Comparison of ENCODE assay signal across 30 cellular contexts in the genomic region with DNA sequence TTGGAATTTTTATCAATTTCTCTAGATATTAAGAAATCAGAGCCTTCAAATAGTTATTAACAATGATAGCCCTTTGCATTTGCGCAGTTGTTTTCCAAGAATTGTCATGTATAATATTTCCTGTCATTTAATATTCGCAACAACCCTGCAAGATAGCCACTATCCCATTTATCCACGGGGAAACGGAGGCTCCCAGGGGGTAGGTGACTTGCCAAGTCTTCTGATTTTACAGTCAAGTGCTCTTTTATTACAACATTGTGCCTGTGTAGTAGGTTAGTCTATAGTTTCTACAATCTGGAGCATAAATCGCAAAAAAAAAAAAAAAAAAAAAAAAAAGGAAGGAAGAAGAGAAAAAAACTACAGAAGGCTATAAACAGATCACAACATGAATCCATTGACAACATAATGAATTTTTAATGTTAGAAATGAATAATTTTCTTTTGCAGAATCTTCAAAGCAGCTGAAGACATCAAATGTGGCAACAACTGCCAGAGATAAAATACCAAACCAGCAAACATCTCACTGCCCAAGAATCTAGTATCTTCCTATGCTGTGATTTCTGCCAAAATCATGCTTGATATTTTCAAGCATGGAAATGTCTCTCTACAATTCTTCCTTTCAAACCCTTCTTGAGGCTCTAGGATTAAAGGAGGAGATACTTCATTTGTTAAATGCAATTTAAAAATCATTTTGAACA.
DNase-seq lines count a peak whose midpoint lies in the region; ATAC-seq, FAIRE-seq and TF ChIP-seq lines count a peak whose summit lies in the region.
"Had no signal": no experiment of that assay in that cellular context is flagged by ENCODE, and none has a peak within 500 bp of the region (broad histone marks: within the 10 kb centered on the region; RNA-seq: fewer than 3 reads in every experiment).

No MANE protein-coding gene starts in this region.

- peaks cover 15% of the 10 kb centered on the region for H3K9me1 ChIP-seq in IMR-90 (ENCODE audit: insufficient read depth, low read length)
- no peaks in the 10 kb centered on the region for H3K9me1 ChIP-seq in K562 (ENCODE audit: control insufficient read depth, insufficient read depth, low read length)

- dilution Hi-C loops in IMR-90 (cut with HindIII; ENCODE audit: low sequenced_read_pairs, unreplicated experiment): no loop called here

- no peak overlapping the region for H2AFZ ChIP-seq in IMR-90 (replicated peaks; ENCODE audit: low read length, poor library complexity)
- H2AFZ ChIP-seq in K562 (ENCODE audit: low read depth, low read length): no peak overlapping the region
- H2AFZ ChIP-seq: hepatocyte, parathyroid adenoma had no signal

- H2BK120ac ChIP-seq in IMR-90 (ENCODE audit: low read depth, low read length): peak overlapping the region; percentile 8; the same call in 1 of the 2 replicates

- H3K9me3 ChIP-seq in IMR-90 (ENCODE audit: control insufficient read depth, insufficient read depth, low read length) (no peaks in the 10 kb centered on the region), K562 (replicated peaks; ENCODE audit: control insufficient read depth, insufficient read depth, low read depth, low read length) (no peaks in the 10 kb centered on the region), prostate gland (no peaks in the 10 kb centered on the region)
- H3K9me3 ChIP-seq: adrenal gland, suprapubic skin had no signal

- POLR2A ChIA-PET in IMR-90 (lab: Charles Lee; ENCODE audit: unreplicated experiment) (no interaction called here), K562 (lab: Yijun Ruan, JAX) (no interaction called here)
- POLR2A ChIA-PET in activated CD8-positive, alpha-beta T cell treated with anti-CD3 and anti-CD28 coated beads, Interleukin-2, amount 10 ng/mL, durations not matched to agents 7 days and 5 days (lab: Charles Lee): no interaction called here

- H3K27ac Mint-ChIP-seq in T-helper 2 cell treated with Interferon-gamma antibody and Interleukin-4, amounts not matched to agents 5 μg/mL and 100 μg/mL, for 36 hours: peak overlapping the region; percentile 52
- peak overlapping the region; percentile 91 for H3K27ac Mint-ChIP-seq in osteocyte (ENCODE audit: unreplicated experiment)
- no peak overlapping the region for H3K27ac Mint-ChIP-seq in activated CD8-positive, alpha-beta T cell treated with anti-CD3 and anti-CD28 coated beads, Interleukin-2, amount 10 ng/mL, durations not matched to agents 7 days and 5 days
- H3K27ac Mint-ChIP-seq: CD14-positive monocyte, naive B cell had no signal

- no peak overlapping the region for H4K91ac ChIP-seq in IMR-90 (ENCODE audit: insufficient read depth, low read depth, low read length)

- H3K4me3 Mint-ChIP-seq in T-helper 2 cell treated with Interferon-gamma antibody and Interleukin-4, amounts not matched to agents 5 μg/mL and 100 μg/mL, for 36 hours: no peak overlapping the region
- H3K4me3 Mint-ChIP-seq in osteocyte (ENCODE audit: unreplicated experiment): no peak overlapping the region
- no peak overlapping the region for H3K4me3 Mint-ChIP-seq in activated CD8-positive, alpha-beta T cell treated with anti-CD3 and anti-CD28 coated beads, Interleukin-2, amount 10 ng/mL, durations not matched to agents 7 days and 5 days
- H3K4me3 Mint-ChIP-seq: CD14-positive monocyte, naive B cell had no signal

- H3K14ac ChIP-seq in IMR-90 (replicated peaks; ENCODE audit: low read depth, low read length): no peak overlapping the region

- no peak for TF ChIP-seq EP300 in K562 (IDR thresholded peaks at IDR 0.05; ENCODE audit: low read length)

- no peak overlapping the region; a peak in 1 of 4 replicates for H4K8ac ChIP-seq in IMR-90 (ENCODE audit: low read depth in 2 of 2, low read length in 2 of 2)

- no peak overlapping the region for H2BK20ac ChIP-seq in IMR-90 (ENCODE audit: low read depth, low read length)

- intact Hi-C loops in IMR-90 (cut with micrococcal nuclease): no loop called here
- intact Hi-C loops in K562 (cut with micrococcal nuclease): no loop called here
- intact Hi-C loops in prostate gland (cut with DNase I): no loop called here

- peaks cover 13% of the 10 kb centered on the region for H4K20me1 ChIP-seq in IMR-90 (ENCODE audit: insufficient read depth, low read length)
- no peaks in the 10 kb centered on the region for H4K20me1 ChIP-seq in K562 (replicated peaks; ENCODE audit: control insufficient read depth, insufficient read depth, low read length)

- DNase-seq in T-helper 2 cell treated with Interferon-gamma antibody and Interleukin-4, amounts not matched to agents 5 μg/mL and 100 μg/mL, for 36 hours (ENCODE audit: low spot score): no peak
- DNase-seq in T-helper 2 cell (no peak), IMR-90 (no peak), K562 (ENCODE audit: extremely low read depth in 1 of 4, low spot score in 3 of 4) (no peak), osteocyte (ENCODE audit: extremely low spot score, unreplicated experiment) (no peak), prostate gland (ENCODE audit: low spot score) (no peak), ecto neural progenitor cell (ENCODE audit: low spot score) (no peak)
- DNase-seq in activated CD8-positive, alpha-beta T cell treated with anti-CD3 and anti-CD28 coated beads, Interleukin-2, amount 10 ng/mL, durations not matched to agents 7 days and 5 days: no peak
- DNase-seq: ACHN; activated CD4-positive, alpha-beta T cell treated with anti-CD3 and anti-CD28 coated beads for 48 hours; activated CD8-positive, alpha-beta memory T cell treated with anti-CD3 and anti-CD28 coated beads, Interleukin-2, amount 50 U/mL, for 4 hours; adrenal gland; dermis blood vessel endothelial cell; DMS53; islet precursor cell; KG1; naive B cell; NCI-H1105 treated with DMSO at 0.1 percent for 48 hours; NCI-H2081 treated with DMSO at 0.1 percent for 48 hours; NCI-H510A; SW 1271 had no signal

- peaks cover 30 to 61% of the 10 kb centered on the region in 2 experiments for H3K79me1 ChIP-seq in IMR-90 (ENCODE audit: low read depth in 1 of 2, low read length in 2 of 2)

- no peaks in the 10 kb centered on the region for H3K79me2 ChIP-seq in K562 (ENCODE audit: control insufficient read depth, insufficient read depth, low read length)
- H3K79me2 ChIP-seq: parathyroid adenoma had no signal

- H3K9me3 Mint-ChIP-seq in T-helper 2 cell treated with Interferon-gamma antibody and Interleukin-4, amounts not matched to agents 5 μg/mL and 100 μg/mL, for 36 hours: peaks cover 6% of the 10 kb centered on the region
- H3K9me3 Mint-ChIP-seq in osteocyte (ENCODE audit: unreplicated experiment): no peaks in the 10 kb centered on the region
- H3K9me3 Mint-ChIP-seq in activated CD8-positive, alpha-beta T cell treated with anti-CD3 and anti-CD28 coated beads, Interleukin-2, amount 10 ng/mL, durations not matched to agents 7 days and 5 days (ENCODE audit: insufficient read depth): peaks cover 8% of the 10 kb centered on the region

- BruUV-seq in IMR-90 (replicated peaks; lab: Mats Ljungman, UMichigan): no TSS peak
- BruUV-seq in K562 (replicated peaks; lab: Mats Ljungman, UMichigan): no TSS peak

- no peak overlapping the region for H3K23ac ChIP-seq in IMR-90 (ENCODE audit: low read depth, low read length)

- H3K4me1 ChIP-seq in IMR-90 (ENCODE audit: control insufficient read depth, insufficient read depth, low read length): peaks cover 18% of the 10 kb centered on the region
- peaks cover 0 to under 1% of the 10 kb centered on the region in 2 experiments; a peak in 2 of 5 replicates for H3K4me1 ChIP-seq in K562 (replicated peaks in 1 of 2; ENCODE audit: control insufficient read depth in 2 of 2, insufficient read depth in 2 of 2, low read length in 2 of 2)
- no peaks in the 10 kb centered on the region for H3K4me1 ChIP-seq in prostate gland (replicated peaks)
- H3K4me1 ChIP-seq: parathyroid adenoma had no signal

- H3K4me2 ChIP-seq in IMR-90 (ENCODE audit: low read depth, low read length) (no peak overlapping the region), K562 (ENCODE audit: insufficient read depth, low read length) (no peak overlapping the region)
- H3K4me2 ChIP-seq: hepatocyte had no signal

- CTCF ChIA-PET in IMR-90 (lab: Yijun Ruan, JAX): no interaction called here
- CTCF ChIA-PET in K562 (lab: Yijun Ruan, JAX; ENCODE audit: low intra/inter-chr PET ratio): no interaction called here
- CTCF ChIA-PET in activated CD8-positive, alpha-beta T cell treated with anti-CD3 and anti-CD28 coated beads, Interleukin-2, amount 10 ng/mL, durations not matched to agents 7 days and 5 days (lab: Charles Lee): interaction anchor here (0.6 kb wide), 1 partner anchor 1284 kb away, joined by 3 read pairs; no protein-coding TSS in a partner anchor

- peak overlapping the region; percentile 67; the same call in 1 of the 2 replicates for H2AK5ac ChIP-seq in IMR-90 (ENCODE audit: low read depth, low read length)

- H3K36me3 ChIP-seq in IMR-90 (ENCODE audit: control insufficient read depth, insufficient read depth, low read length) (no peaks in the 10 kb centered on the region), K562 (ENCODE audit: control insufficient read depth, insufficient read depth, low read length) (no peaks in the 10 kb centered on the region), prostate gland (no peaks in the 10 kb centered on the region)
- H3K36me3 ChIP-seq: adrenal gland, cardiac muscle cell, suprapubic skin had no signal

- H3K18ac ChIP-seq in IMR-90 (ENCODE audit: low read depth, low read length): no peak overlapping the region

- H3K4me3 ChIP-seq in IMR-90 (ENCODE audit: insufficient read depth, low read depth, low read length) (no peak overlapping the region), K562 (no peak overlapping the region), prostate gland (no peak overlapping the region)
- H3K4me3 ChIP-seq: adrenal gland, cardiac muscle cell, GM12878, hepatocyte, suprapubic skin had no signal

- no peaks in the 10 kb centered on the region for H3K27me3 Mint-ChIP-seq in T-helper 2 cell treated with Interferon-gamma antibody and Interleukin-4, amounts not matched to agents 5 μg/mL and 100 μg/mL, for 36 hours (ENCODE audit: low read depth)
- no peaks in the 10 kb centered on the region for H3K27me3 Mint-ChIP-seq in osteocyte (ENCODE audit: unreplicated experiment)
- H3K27me3 Mint-ChIP-seq in activated CD8-positive, alpha-beta T cell treated with anti-CD3 and anti-CD28 coated beads, Interleukin-2, amount 10 ng/mL, durations not matched to agents 7 days and 5 days (ENCODE audit: low read depth): peaks cover 9% of the 10 kb centered on the region

- H3K9ac ChIP-seq in IMR-90 (ENCODE audit: low read depth, low read length) (no peak overlapping the region), K562 (ENCODE audit: insufficient read depth in 1 of 2, low read depth in 2 of 2, low read length in 2 of 2) (no peak overlapping the region)
- H3K9ac ChIP-seq: parathyroid adenoma had no signal

- H3K56ac ChIP-seq in IMR-90 (ENCODE audit: extremely low read depth, insufficient read depth, low read length): no peak overlapping the region

- H3K27ac ChIP-seq in IMR-90 (ENCODE audit: insufficient read depth, low read length) (no peak overlapping the region), K562 (ENCODE audit: extremely low read depth, low read depth, low read length) (no peak overlapping the region), prostate gland (no peak overlapping the region)
- H3K27ac ChIP-seq: adrenal gland, cardiac muscle cell, hepatocyte, parathyroid adenoma, suprapubic skin had no signal

- peaks cover 26% of the 10 kb centered on the region for H3K36me3 Mint-ChIP-seq in T-helper 2 cell treated with Interferon-gamma antibody and Interleukin-4, amounts not matched to agents 5 μg/mL and 100 μg/mL, for 36 hours (ENCODE audit: low read depth)
- H3K36me3 Mint-ChIP-seq in osteocyte (ENCODE audit: unreplicated experiment): peaks cover 9% of the 10 kb centered on the region
- peaks cover 18% of the 10 kb centered on the region for H3K36me3 Mint-ChIP-seq in activated CD8-positive, alpha-beta T cell treated with anti-CD3 and anti-CD28 coated beads, Interleukin-2, amount 10 ng/mL, durations not matched to agents 7 days and 5 days (ENCODE audit: low read depth)
- H3K36me3 Mint-ChIP-seq: CD14-positive monocyte, naive B cell had no signal

- no peak overlapping the region; the same call in 1 of the 2 replicates for H3K4ac ChIP-seq in IMR-90 (ENCODE audit: low read depth, low read length)

- no peak for TF ChIP-seq POLR2A in IMR-90 (IDR thresholded peaks at IDR 0.05; ENCODE audit: low read depth, low read length)
- TF ChIP-seq POLR2A in K562 (conservative IDR thresholded peaks at IDR 0.05): no peak
- TF ChIP-seq POLR2A in prostate gland (IDR thresholded peaks at IDR 0.05): no peak

- in situ Hi-C loops in IMR-90 (cut with MboI; ENCODE audit: low sequenced_read_pairs) (no loop called here), K562 (cut with MboI) (no loop called here)

- WGBS in IMR-90 (ENCODE audit: extremely low coverage in 2 of 2, insufficient read length in 1 of 2), 2 experiments: no CpG with 5 or more reads among the region's 5 CpGs
- 3% methylated on average over 5 of the region's 5 CpGs for WGBS in K562 (ENCODE audit: insufficient coverage, low coverage, missing lambda C conversion rate)
- 74% methylated on average over 5 of the region's 5 CpGs for WGBS in prostate gland

- peak; percentile 19 for FAIRE-seq in K562 (lab: Jason Lieb, UNC)
- FAIRE-seq: endothelial cell of umbilical vein, urothelium cell line had no signal

- peaks cover 62% of the 10 kb centered on the region for H3K4me1 Mint-ChIP-seq in T-helper 2 cell treated with Interferon-gamma antibody and Interleukin-4, amounts not matched to agents 5 μg/mL and 100 μg/mL, for 36 hours (ENCODE audit: low read depth)
- peaks cover 86% of the 10 kb centered on the region for H3K4me1 Mint-ChIP-seq in osteocyte (ENCODE audit: unreplicated experiment)
- H3K4me1 Mint-ChIP-seq in activated CD8-positive, alpha-beta T cell treated with anti-CD3 and anti-CD28 coated beads, Interleukin-2, amount 10 ng/mL, durations not matched to agents 7 days and 5 days (ENCODE audit: low read depth): peaks cover 35% of the 10 kb centered on the region

- H3K27me3 ChIP-seq in IMR-90 (ENCODE audit: control insufficient read depth, insufficient read depth, low read length): no peaks in the 10 kb centered on the region
- peaks cover 0 to 9% of the 10 kb centered on the region in 2 experiments; a peak in 4 of 5 replicates for H3K27me3 ChIP-seq in K562 (ENCODE audit: control insufficient read depth in 2 of 2, insufficient read depth in 2 of 2, low read length in 2 of 2)
- no peaks in the 10 kb centered on the region for H3K27me3 ChIP-seq in prostate gland (replicated peaks; ENCODE audit: insufficient read depth)
- H3K27me3 ChIP-seq: adrenal gland, cardiac muscle cell, hepatocyte, suprapubic skin had no signal

- TF ChIP-seq RAD21 in IMR-90 (IDR thresholded peaks at IDR 0.05; ENCODE audit: low read length) (no peak), K562 (CRISPR knock-in tag; conservative IDR thresholded peaks at IDR 0.05 in 1 of 2, IDR thresholded peaks at IDR 0.05 in 1 of 2) (no peak)

- TF ChIP-seq CTCF in IMR-90 (conservative IDR thresholded peaks at IDR 0.05; ENCODE audit: low read depth, low read length) (no peak), K562 (IDR thresholded peaks at IDR 0.05 in 2 of 3, conservative IDR thresholded peaks at IDR 0.05 in 1 of 3; ENCODE audit: insufficient read depth in 2 of 3, low read depth in 1 of 3, low read length in 3 of 3) (no peak), osteocyte (IDR thresholded peaks at IDR 0.05) (no peak), prostate gland (IDR thresholded peaks at IDR 0.05) (no peak)

- H2BK5ac ChIP-seq in IMR-90 (ENCODE audit: low read depth, low read length, poor library complexity, severe bottlenecking): peak overlapping the region; percentile 75

- H4K5ac ChIP-seq in IMR-90 (ENCODE audit: low read depth, low read length): no peak overlapping the region

- no peak for ATAC-seq in IMR-90 (ENCODE audit: low read depth)
- ATAC-seq in K562: no peak
- no peak for ATAC-seq in activated CD8-positive, alpha-beta T cell treated with anti-CD3 and anti-CD28 coated beads, Interleukin-2, amount 10 ng/mL, durations not matched to agents 7 days and 5 days
- ATAC-seq: GM12878, sciatic nerve had no signal

- H2AK9ac ChIP-seq in IMR-90 (replicated peaks; ENCODE audit: low read depth, low read length, poor library complexity): no peak overlapping the region

- H2BK15ac ChIP-seq in IMR-90 (ENCODE audit: low read depth, low read length): no peak overlapping the region; the same call in 2 of the 3 replicates
